In the genomic region with DNA sequence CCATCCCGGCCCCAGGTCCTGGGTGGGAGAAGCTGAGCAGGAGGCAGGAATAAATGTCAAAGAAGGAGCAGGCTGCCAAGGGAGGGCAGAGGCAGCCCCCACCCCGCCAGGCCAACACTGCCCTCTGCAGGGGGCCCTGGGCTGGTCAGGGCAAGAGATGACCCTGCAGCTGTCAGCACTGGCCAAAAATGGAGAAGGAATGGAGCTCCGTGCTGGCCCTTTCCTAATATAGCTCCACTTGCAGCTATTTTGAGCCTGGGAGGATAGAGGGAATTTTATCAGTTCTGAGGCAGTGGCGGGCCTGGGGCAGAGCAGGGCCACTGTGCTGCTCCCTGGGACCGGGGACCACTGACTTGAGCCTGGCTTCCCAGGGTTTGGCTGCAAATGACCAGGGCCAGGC, we compare ENCODE assay signal across 11 cellular contexts. TPM values are rescaled to one million over a fixed set of nuclear protein-coding genes. Genes with fewer than 3 reads are reported as not detected.
DNase-seq lines count a peak whose midpoint lies in the region; ATAC-seq and TF ChIP-seq lines count a peak whose summit lies in the region.
"Had no signal": no experiment of that assay in that cellular context is flagged by ENCODE, and none has a peak within 500 bp of the region (broad histone marks: within the 10 kb centered on the region; RNA-seq: fewer than 3 reads in every experiment).

No MANE protein-coding gene starts in this region.

- H3K4me3 ChIP-seq in NT2/D1 (ENCODE audit: insufficient read length, low read depth) (no peak overlapping the region), fibroblast of the aortic adventitia (ENCODE audit: low read depth, low read length) (no peak overlapping the region), thyroid gland (replicated peaks in 1 of 3) (no peak overlapping the region)

- H3K4me1 ChIP-seq in NT2/D1 (ENCODE audit: insufficient read depth, insufficient read length) (peaks cover 8% of the 10 kb centered on the region), thyroid gland (no peaks in the 10 kb centered on the region)
- H3K4me1 ChIP-seq: parathyroid adenoma had no signal

- H3K4me1 Mint-ChIP-seq in progenitor cell of endocrine pancreas (ENCODE audit: low read depth), result peaks cover 4% of the 10 kb centered on the region

- ATAC-seq in GM19395 (IDR thresholded peaks at IDR 0.05; ENCODE audit: unreplicated experiment), result no peak
- ATAC-seq in esophagus mucosa, result no peak

- 42 to 58% methylated on average over 4 to 5 of the region's 5 CpGs for WGBS in thyroid gland, 2 donors

- no peak overlapping the region for H3K27ac ChIP-seq in thyroid gland
- H3K27ac ChIP-seq: parathyroid adenoma had no signal

- no peak for TF ChIP-seq POLR2A in thyroid gland (IDR thresholded peaks at IDR 0.05)

- H3K36me3 ChIP-seq in NT2/D1 (ENCODE audit: insufficient read depth, insufficient read length, low read length), result no peaks in the 10 kb centered on the region
- H3K36me3 ChIP-seq in thyroid gland, result no peaks in the 10 kb centered on the region

- no peak overlapping the region for H3K4me3 Mint-ChIP-seq in progenitor cell of endocrine pancreas (ENCODE audit: low read depth)

- DNase-seq in GM04503 (ENCODE audit: low read depth) (peak; percentile 3), NT2/D1 (ENCODE audit: low read depth, low spot score) (no peak), fibroblast of the aortic adventitia (ENCODE audit: low read depth) (peak; percentile 21), progenitor cell of endocrine pancreas (ENCODE audit: low spot score, unreplicated experiment) (no peak), thyroid gland (no peak), NCI-H1092 treated with DMSO at 0.1 percent for 48 hours (lab: John Stamatoyannopoulos, UW) (no peak)
- DNase-seq: NCI-H526 treated with DMSO at 0.1 percent for 48 hours had no signal

- H3K9me3 ChIP-seq in NT2/D1 (ENCODE audit: insufficient read depth, low read length) (no peaks in the 10 kb centered on the region), thyroid gland (no peaks in the 10 kb centered on the region)

- intact Hi-C loops in thyroid gland (cut with DNase I), result no loop called here

- H3K9ac ChIP-seq in NT2/D1 (ENCODE audit: insufficient read length, low read depth), result peak overlapping the region; percentile 63
- H3K9ac ChIP-seq: parathyroid adenoma had no signal

- H3K27me3 ChIP-seq in NT2/D1 (ENCODE audit: insufficient read depth, insufficient read length) (no peaks in the 10 kb centered on the region), thyroid gland (no peaks in the 10 kb centered on the region)

- no peak overlapping the region for H3K27ac Mint-ChIP-seq in progenitor cell of endocrine pancreas

- peak; percentile 40 for TF ChIP-seq CTCF in fibroblast of the aortic adventitia (IDR thresholded peaks at IDR 0.05; ENCODE audit: insufficient read depth, low read length)
- TF ChIP-seq CTCF in progenitor cell of endocrine pancreas (IDR thresholded peaks at IDR 0.05; ENCODE audit: unreplicated experiment), result peak; percentile 55
- peak in 2 of 6 experiments; percentile 4 to 15 for TF ChIP-seq CTCF in thyroid gland (IDR thresholded peaks at IDR 0.05)

- no peaks in the 10 kb centered on the region for H3K9me3 Mint-ChIP-seq in progenitor cell of endocrine pancreas (ENCODE audit: low read depth)

- peaks cover 17% of the 10 kb centered on the region for H3K27me3 Mint-ChIP-seq in progenitor cell of endocrine pancreas

- no peaks in the 10 kb centered on the region for H3K36me3 Mint-ChIP-seq in progenitor cell of endocrine pancreas (ENCODE audit: insufficient read depth)

RNA-seq across cellular contexts. Expression of a gene that starts 16.0 kb away (rescaled TPM):
- total RNA-seq in fibroblast of the aortic adventitia (ENCODE audit: low replicate concordance) (under 0.01 TPM in 1 of 2 replicates, not detected in the other), progenitor cell of endocrine pancreas (0.26 and 0.31 TPM in 2 replicates), thyroid gland (1 to 10 TPM; 1.5 to 5.5 (median 1.9) TPM), esophagus mucosa (0.56 TPM)

RNA-seq across cellular contexts. Expression of a gene that starts 30.0 kb away (rescaled TPM):
- total RNA-seq in fibroblast of the aortic adventitia (ENCODE audit: low replicate concordance), result not detected in 2 replicates
- not detected in 2 replicates for total RNA-seq in progenitor cell of endocrine pancreas
- total RNA-seq in thyroid gland, result under 1 TPM in 1 of 4 donors, not detected in 3; 0.24 TPM
- total RNA-seq in esophagus mucosa, result not detected
- total RNA-seq: astrocyte had no signal

Comparison
In these comparisons a context has a peak if more than half of its experiments do, and no peak if none do; other contexts are left out.
1. DNase-seq: peak in GM04503 (single experiment) and fibroblast of the aortic adventitia (single experiment); none in NT2/D1 (single experiment), progenitor cell of endocrine pancreas (single experiment), thyroid gland (0 of 2) and NCI-H1092 treated with DMSO at 0.1 percent for 48 hours (single experiment).